Comparison of ENCODE assay signal across 26 cellular contexts in genomic region chr14:105589161-105589925, GRCh38.
DNase-seq lines count a peak whose midpoint lies in the region; ATAC-seq, FAIRE-seq and TF ChIP-seq lines count a peak whose summit lies in the region.
"Had no signal": no experiment of that assay in that cellular context is flagged by ENCODE, and none has a peak within 500 bp of the region (broad histone marks: within the 10 kb centered on the region; RNA-seq: fewer than 3 reads in every experiment).

No MANE protein-coding gene starts in this region.

- H3K27ac ChIP-seq in gastroesophageal sphincter, result no peak overlapping the region
- H3K27ac ChIP-seq: epithelial cell of prostate, GM23248, WERI-Rb-1 had no signal

- peak overlapping the region in 3 of 4 donors; percentile 25 to 78 (median 51) for H3K4me3 Mint-ChIP-seq in IgD-negative memory B cell
- no peak overlapping the region for H3K4me3 Mint-ChIP-seq in stimulated activated effector memory CD8-positive, alpha-beta T cell treated with anti-CD3 and anti-CD28 coated beads, Interleukin-12 subunit alpha, Interleukin-12 subunit beta, amount 100 ng/mL, for 72 hours
- H3K4me3 Mint-ChIP-seq: activated naive CD8-positive, alpha-beta T cell treated with anti-CD3 and anti-CD28 coated beads for 36 hours; CD8-positive, alpha-beta T cell; T-helper 2 cell treated with Interferon-gamma antibody and Interleukin-4, amounts not matched to agents 5 μg/mL and 100 μg/mL, for 36 hours had no signal

- no peaks in the 10 kb centered on the region for H3K36me3 ChIP-seq in gastroesophageal sphincter
- H3K36me3 ChIP-seq: WERI-Rb-1 had no signal

- no peak for TF ChIP-seq POLR2A in GM12891 (IDR thresholded peaks at IDR 0.05; ENCODE audit: low read depth, low read length)
- TF ChIP-seq POLR2A in gastroesophageal sphincter (IDR thresholded peaks at IDR 0.05), result no peak

- H3K27me3 ChIP-seq in gastroesophageal sphincter, result no peaks in the 10 kb centered on the region

- peak overlapping the region; percentile 31 to 80 (median 56) for H3K27ac Mint-ChIP-seq in IgD-negative memory B cell
- no peak overlapping the region for H3K27ac Mint-ChIP-seq in stimulated activated effector memory CD8-positive, alpha-beta T cell treated with anti-CD3 and anti-CD28 coated beads, Interleukin-12 subunit alpha, Interleukin-12 subunit beta, amount 100 ng/mL, for 72 hours
- H3K27ac Mint-ChIP-seq: activated naive CD8-positive, alpha-beta T cell treated with anti-CD3 and anti-CD28 coated beads for 36 hours; CD8-positive, alpha-beta T cell; T-helper 2 cell treated with Interferon-gamma antibody and Interleukin-4, amounts not matched to agents 5 μg/mL and 100 μg/mL, for 36 hours had no signal

- H3K9me3 Mint-ChIP-seq in IgD-negative memory B cell, result no peaks in the 10 kb centered on the region
- H3K9me3 Mint-ChIP-seq in stimulated activated effector memory CD8-positive, alpha-beta T cell treated with anti-CD3 and anti-CD28 coated beads, Interleukin-12 subunit alpha, Interleukin-12 subunit beta, amount 100 ng/mL, for 72 hours, result no peaks in the 10 kb centered on the region
- H3K9me3 Mint-ChIP-seq: activated naive CD8-positive, alpha-beta T cell treated with anti-CD3 and anti-CD28 coated beads for 36 hours; CD8-positive, alpha-beta T cell; T-helper 2 cell treated with Interferon-gamma antibody and Interleukin-4, amounts not matched to agents 5 μg/mL and 100 μg/mL, for 36 hours had no signal

- ATAC-seq in gastroesophageal sphincter, result peak; percentile 10
- ATAC-seq in stimulated activated effector memory CD8-positive, alpha-beta T cell treated with anti-CD3 and anti-CD28 coated beads, Interleukin-12 subunit alpha, Interleukin-12 subunit beta, amount 100 ng/mL, for 72 hours, result peak; percentile 19
- ATAC-seq: CD8-positive, alpha-beta T cell had no signal

- no peaks in the 10 kb centered on the region for H3K27me3 Mint-ChIP-seq in IgD-negative memory B cell
- H3K27me3 Mint-ChIP-seq: activated naive CD8-positive, alpha-beta T cell treated with anti-CD3 and anti-CD28 coated beads for 36 hours had no signal

- no peak overlapping the region for H3K4me3 ChIP-seq in gastroesophageal sphincter
- H3K4me3 ChIP-seq: GM23248 had no signal

- TF ChIP-seq EP300 in gastroesophageal sphincter (IDR thresholded peaks at IDR 0.05), result no peak

- FAIRE-seq in GM12891 (lab: Jason Lieb, UNC), result peak; percentile 54
- no peak for FAIRE-seq in urothelium cell line (lab: Jason Lieb, UNC)
- FAIRE-seq: G401.6, GM18507 had no signal

- H3K36me3 Mint-ChIP-seq in IgD-negative memory B cell, result peaks cover 1% of the 10 kb centered on the region
- no peaks in the 10 kb centered on the region for H3K36me3 Mint-ChIP-seq in stimulated activated effector memory CD8-positive, alpha-beta T cell treated with anti-CD3 and anti-CD28 coated beads, Interleukin-12 subunit alpha, Interleukin-12 subunit beta, amount 100 ng/mL, for 72 hours
- H3K36me3 Mint-ChIP-seq: activated naive CD8-positive, alpha-beta T cell treated with anti-CD3 and anti-CD28 coated beads for 36 hours; CD8-positive, alpha-beta T cell had no signal

- H3K9me3 ChIP-seq in gastroesophageal sphincter, result no peaks in the 10 kb centered on the region
- H3K9me3 ChIP-seq: SK-N-SH had no signal

- peaks cover 0 to 12% (median 11%) of the 10 kb centered on the region in 3 donors for H3K4me1 Mint-ChIP-seq in IgD-negative memory B cell
- no peaks in the 10 kb centered on the region for H3K4me1 Mint-ChIP-seq in stimulated activated effector memory CD8-positive, alpha-beta T cell treated with anti-CD3 and anti-CD28 coated beads, Interleukin-12 subunit alpha, Interleukin-12 subunit beta, amount 100 ng/mL, for 72 hours
- H3K4me1 Mint-ChIP-seq: activated naive CD8-positive, alpha-beta T cell treated with anti-CD3 and anti-CD28 coated beads for 36 hours had no signal

- no peak for TF ChIP-seq CTCF in gastroesophageal sphincter (IDR thresholded peaks at IDR 0.05)

- DNase-seq in GM12891 (ENCODE audit: insufficient read length, low spot score), result no peak
- peak in 1 of 2 donors; percentile 38 for DNase-seq in stimulated activated effector memory CD8-positive, alpha-beta T cell treated with anti-CD3 and anti-CD28 coated beads, Interleukin-12 subunit alpha, Interleukin-12 subunit beta, amount 100 ng/mL, for 72 hours (ENCODE audit: low spot score in 2 of 2)
- no peak for DNase-seq in urothelium cell line (ENCODE audit: low spot score)
- no peak for DNase-seq in NCI-H146 treated with DMSO at 0.1 percent for 48 hours (lab: John Stamatoyannopoulos, UW; ENCODE audit: unreplicated experiment)
- no peak for DNase-seq in NCI-H1436 treated with DMSO at 0.1 percent for 48 hours (lab: John Stamatoyannopoulos, UW)
- DNase-seq: activated effector memory CD4-positive, alpha-beta T cell treated with Interleukin-2 at 50 U/mL for 16 hours; activated naive CD8-positive, alpha-beta T cell treated with anti-CD3 and anti-CD28 coated beads for 36 hours; CD8-positive, alpha-beta T cell; cerebellar nuclear complex; DMS153; GM23248; head of caudate nucleus; mesenchymal stem cell; NCI-H146; NCI-H2171; NCI-H510A treated with DMSO at 0.1 percent for 48 hours; SK-N-SH; stimulated activated CD4-positive, alpha-beta T cell treated with anti-CD3 and anti-CD28 coated beads, Interleukin-4, amount 100 ng/mL, for 1 hour; stimulated activated naive CD4-positive, alpha-beta T cell treated with Interleukin-2 at 50 U/mL for 16 hours; WERI-Rb-1 had no signal

- WGBS in gastroesophageal sphincter (ENCODE audit: low coverage in 1 of 2), 2 donors, result 100% methylated on average over 1 of the region's 2 CpGs; no CpG with 5 or more reads in 1 of the 2 donors

- H3K4me1 ChIP-seq in gastroesophageal sphincter, result no peaks in the 10 kb centered on the region

TF ChIP-seq in GM12891, 5 proteins besides CTCF, POLR2A, EP300 and RAD21:
- TF ChIP-seq POU2F2 (IDR thresholded peaks at IDR 0.05; ENCODE audit: low read depth, low read length), result no peak
- TF ChIP-seq TAF1 (IDR thresholded peaks at IDR 0.05; ENCODE audit: low read depth, low read length), result no peak
- no peak for TF ChIP-seq SPI1 (IDR thresholded peaks at IDR 0.05; ENCODE audit: low read depth, low read length)
- no peak for TF ChIP-seq POLR2AphosphoS5 (IDR thresholded peaks at IDR 0.05; ENCODE audit: low read depth, low read length)
- no peak for TF ChIP-seq PAX5 (IDR thresholded peaks at IDR 0.05; ENCODE audit: insufficient read depth, low read length, severe bottlenecking)
